ENCODE assay signal across 9 cellular contexts in genomic region chr1:204240233-204240632, GRCh38. TPM values are rescaled to one million over a fixed set of nuclear protein-coding genes. Genes with fewer than 3 reads are reported as not detected.
"Had no signal": no experiment of that assay in that cellular context is flagged by ENCODE, and none has a peak within 500 bp of the region (broad histone marks: within the 10 kb centered on the region; RNA-seq: fewer than 3 reads in every experiment).

No MANE protein-coding gene starts in this region.

- DNase-seq: H9, HCEC 1CT had no signal

- H3K4me3 ChIP-seq: GM23338 had no signal

- FAIRE-seq: H1, H54, HepG2 had no signal

- H3K4me2 ChIP-seq: GM23338 had no signal

- ATAC-seq: HepG2 had no signal

- H3K27ac ChIP-seq: HL-60 had no signal

- H2AFZ ChIP-seq: GM23338 had no signal

RNA-seq across cellular contexts. Expression of gene GOLT1A, which starts 26.4 kb away (rescaled TPM):
- total RNA-seq: HT1080 had no signal
- polyA plus RNA-seq: IgD-negative memory B cell had no signal

RNA-seq across cellular contexts. Expression of gene KISS1, which starts 43.9 kb away (rescaled TPM):
- total RNA-seq: GM23338, H1, HT1080 had no signal
- polyA plus RNA-seq: GM23338, IgD-negative memory B cell had no signal
